ENCODE assay signal across 19 cellular contexts in genomic region chr6:116714296-116714695, GRCh38. TPM values are rescaled to one million over a fixed set of nuclear protein-coding genes. Genes with fewer than 3 reads are reported as not detected.
A peak's percentile ranks its signal among the peaks of the same experiment; 100 is the strongest.
DNase-seq lines count a peak whose midpoint lies in the region; ATAC-seq and TF ChIP-seq lines count a peak whose summit lies in the region.
"Had no signal": no experiment of that assay in that cellular context is flagged by ENCODE, and none has a peak within 500 bp of the region (broad histone marks: within the 10 kb centered on the region; RNA-seq: fewer than 3 reads in every experiment).

No MANE protein-coding gene starts in this region.

- no peak for TF ChIP-seq CTCF in CD8-positive, alpha-beta T cell (IDR thresholded peaks at IDR 0.05)
- no peak for TF ChIP-seq CTCF in endodermal cell (conservative IDR thresholded peaks at IDR 0.05)
- TF ChIP-seq CTCF in PC-9 (conservative IDR thresholded peaks at IDR 0.05): no peak
- TF ChIP-seq CTCF in coronary artery (IDR thresholded peaks at IDR 0.05): no peak

- H3K4me2 ChIP-seq in PC-9: no peak overlapping the region
- H3K4me2 ChIP-seq: BLaER1 treated with 17β-estradiol and CSF1 and Interleukin-3, amounts not matched to agents 10 nM and 100 nM; KMS-11; SK-N-SH had no signal

- no peaks in the 10 kb centered on the region for H3K4me1 ChIP-seq in CD8-positive, alpha-beta T cell (ENCODE audit: insufficient read depth, low read length)
- H3K4me1 ChIP-seq in endodermal cell (ENCODE audit: control insufficient read depth, insufficient read depth, low read length) (no peaks in the 10 kb centered on the region), PC-9 (replicated peaks; ENCODE audit: insufficient read depth) (no peaks in the 10 kb centered on the region)

- no peak overlapping the region for H3K27ac ChIP-seq in CD8-positive, alpha-beta T cell (ENCODE audit: low read depth, low read length)
- no peak overlapping the region for H3K27ac ChIP-seq in endodermal cell (ENCODE audit: low read depth, low read length)
- H3K27ac ChIP-seq in PC-9: no peak overlapping the region
- no peak overlapping the region for H3K27ac ChIP-seq in coronary artery
- H3K27ac ChIP-seq: BLaER1 treated with 17β-estradiol and CSF1 and Interleukin-3, amounts not matched to agents 10 nM and 100 nM; KMS-11 had no signal

- no TSS peak for BruUV-seq in PC-9 (replicated peaks; lab: Mats Ljungman, UMichigan)

- no peaks in the 10 kb centered on the region for H3K79me2 ChIP-seq in PC-9 (ENCODE audit: low read depth)

- H3K27me3 ChIP-seq in CD8-positive, alpha-beta T cell (ENCODE audit: insufficient read depth, low read length): no peaks in the 10 kb centered on the region
- H3K27me3 ChIP-seq in endodermal cell (ENCODE audit: control insufficient read depth, insufficient read depth, low read length, poor library complexity, severe bottlenecking) (no peaks in the 10 kb centered on the region), PC-9 (ENCODE audit: insufficient read depth, low read depth) (no peaks in the 10 kb centered on the region)
- H3K27me3 ChIP-seq: BLaER1 treated with 17β-estradiol and CSF1 and Interleukin-3, amounts not matched to agents 10 nM and 100 nM had no signal

- H3K36me3 Mint-ChIP-seq in CD8-positive, alpha-beta T cell: peaks cover 76% of the 10 kb centered on the region
- H3K36me3 Mint-ChIP-seq in endodermal cell (ENCODE audit: low read depth): peaks cover 57% of the 10 kb centered on the region

- no peaks in the 10 kb centered on the region for H4K20me1 ChIP-seq in PC-9 (ENCODE audit: insufficient read depth)
- H4K20me1 ChIP-seq: BLaER1 treated with 17β-estradiol and CSF1 and Interleukin-3, amounts not matched to agents 10 nM and 100 nM had no signal

- H2AFZ ChIP-seq in PC-9: no peak overlapping the region

- intact Hi-C loops in CD8-positive, alpha-beta T cell (cut with DNase I, micrococcal nuclease): no loop called here
- intact Hi-C loops in PC-9 (cut with micrococcal nuclease; ENCODE audit: unreplicated experiment): no loop called here

- ATAC-seq in CD8-positive, alpha-beta T cell: no peak
- ATAC-seq in GM18508 (IDR thresholded peaks at IDR 0.05; ENCODE audit: insufficient read depth, unreplicated experiment) (peak; percentile 47), HG03442 (IDR thresholded peaks at IDR 0.05; ENCODE audit: unreplicated experiment) (peak; percentile 66)

- H3K4me3 Mint-ChIP-seq in CD8-positive, alpha-beta T cell: no peak overlapping the region
- H3K4me3 Mint-ChIP-seq in endodermal cell: no peak overlapping the region

- H3F3A ChIP-seq in PC-9 (ENCODE audit: insufficient read depth, low read depth): no peaks in the 10 kb centered on the region

- no peak overlapping the region for H3K9ac ChIP-seq in endodermal cell (ENCODE audit: extremely low read depth, low read length, poor library complexity, severe bottlenecking)
- H3K9ac ChIP-seq: BLaER1 treated with 17β-estradiol and CSF1 and Interleukin-3, amounts not matched to agents 10 nM and 100 nM; KMS-11; SK-N-SH had no signal

- CTCF ChIA-PET in CD8-positive, alpha-beta T cell (lab: Charles Lee): no interaction called here
- CTCF ChIA-PET in PC-9 (lab: Charles Lee): no interaction called here

- peaks cover 14% of the 10 kb centered on the region for H3K4me1 Mint-ChIP-seq in CD8-positive, alpha-beta T cell (ENCODE audit: low read depth)
- H3K4me1 Mint-ChIP-seq in endodermal cell: no peaks in the 10 kb centered on the region

- DNase-seq in CD8-positive, alpha-beta T cell: no peak
- no peak for DNase-seq in endodermal cell
- no peak for DNase-seq in PC-9
- no peak for DNase-seq in NCI-H1694 (lab: John Stamatoyannopoulos, UW)
- DNase-seq in coronary artery (ENCODE audit: low spot score): no peak
- DNase-seq: DND-41, H7, NCI-H1048, NCI-H1436, NCI-H2029 treated with DMSO at 0.1 percent for 48 hours, NCI-H2171 treated with DMSO at 0.1 percent for 48 hours, NCI-H446 treated with DMSO at 0.1 percent for 48 hours, SHP77, SK-N-SH had no signal

- H3K9me3 ChIP-seq in CD8-positive, alpha-beta T cell (ENCODE audit: low read length): no peaks in the 10 kb centered on the region
- H3K9me3 ChIP-seq in endodermal cell (ENCODE audit: control insufficient read depth, low read length): peaks cover 7% of the 10 kb centered on the region
- H3K9me3 ChIP-seq in PC-9 (ENCODE audit: insufficient read depth, low read depth): no peaks in the 10 kb centered on the region

- H3K9me3 Mint-ChIP-seq in CD8-positive, alpha-beta T cell: no peaks in the 10 kb centered on the region
- H3K9me3 Mint-ChIP-seq in endodermal cell: peaks cover 12% of the 10 kb centered on the region

- no peaks in the 10 kb centered on the region for H3K9me2 ChIP-seq in PC-9 (ENCODE audit: insufficient read depth)
- H3K9me2 ChIP-seq: SK-N-SH had no signal

- no peaks in the 10 kb centered on the region for H3K27me3 Mint-ChIP-seq in CD8-positive, alpha-beta T cell (ENCODE audit: low read depth)
- no peaks in the 10 kb centered on the region for H3K27me3 Mint-ChIP-seq in endodermal cell (ENCODE audit: insufficient read depth)

- POLR2A ChIA-PET in CD8-positive, alpha-beta T cell (lab: Charles Lee): no interaction called here
- POLR2A ChIA-PET in PC-9 (lab: Charles Lee; ENCODE audit: unreplicated experiment): no interaction called here

- peak overlapping the region; percentile 38 for H3K27ac Mint-ChIP-seq in CD8-positive, alpha-beta T cell
- H3K27ac Mint-ChIP-seq in endodermal cell: peak overlapping the region; percentile 76

- H3K4me3 ChIP-seq in CD8-positive, alpha-beta T cell (ENCODE audit: low read depth, low read length): no peak overlapping the region
- H3K4me3 ChIP-seq in endodermal cell (ENCODE audit: low read length): no peak overlapping the region
- no peak overlapping the region for H3K4me3 ChIP-seq in PC-9
- H3K4me3 ChIP-seq in coronary artery: no peak overlapping the region
- H3K4me3 ChIP-seq: BLaER1 treated with 17β-estradiol and CSF1 and Interleukin-3, amounts not matched to agents 10 nM and 100 nM had no signal

- 86 to 93% methylated on average over 1 of the region's 1 CpG for WGBS in endodermal cell (ENCODE audit: insufficient coverage in 1 of 2, insufficient read length in 1 of 2), 2 experiments

- H3K36me3 ChIP-seq in CD8-positive, alpha-beta T cell (ENCODE audit: insufficient read depth, low read length): peaks cover 19% of the 10 kb centered on the region
- H3K36me3 ChIP-seq in endodermal cell (ENCODE audit: control insufficient read depth, insufficient read depth, low read length) (peaks cover 50% of the 10 kb centered on the region), PC-9 (ENCODE audit: low read depth) (peaks cover 12% of the 10 kb centered on the region)

RNA-seq across cellular contexts. Expression of gene KPNA5, which starts 33.3 kb away (rescaled TPM):
- 10 to 100 TPM; 56.3 to 57.4 TPM for total RNA-seq in CD8-positive, alpha-beta T cell
- 10 to 100 TPM; 10.4 to 20.1 TPM for total RNA-seq in endodermal cell
- polyA plus RNA-seq in endodermal cell (2013, experiment 1 of 2): 14.8 TPM
- polyA plus RNA-seq in endodermal cell (2013, experiment 2 of 2): 14.3 TPM
- total RNA-seq in PC-9 (2021): 6.6 and 6.8 TPM in 2 replicates

RNA-seq across cellular contexts. Expression of gene ZUP1, which starts 45.7 kb away (rescaled TPM):
- 10 to 100 TPM; 19.7 to 19.8 TPM for total RNA-seq in CD8-positive, alpha-beta T cell
- total RNA-seq in endodermal cell (10 to 100 TPM; 18.5 to 26.1 TPM), PC-9 (2021) (13.6 and 14.0 TPM in 2 replicates)
- 24.6 TPM for polyA plus RNA-seq in endodermal cell (2013, experiment 1 of 2)
- polyA plus RNA-seq in endodermal cell (2013, experiment 2 of 2): 19.8 TPM

RNA-seq across cellular contexts. Expression of gene FAM162B, which starts 51.2 kb away (rescaled TPM):
- total RNA-seq in CD8-positive, alpha-beta T cell: not detected
- total RNA-seq in endodermal cell (1 to 10 TPM in 1 of 2 donors, under 1 TPM in 1; 0.79 to 1.1 TPM), PC-9 (2021) (not detected in 2 replicates)
- polyA plus RNA-seq in endodermal cell (2013, experiment 1 of 2): 0.46 TPM
- polyA plus RNA-seq in endodermal cell (2013, experiment 2 of 2): 0.29 TPM
- total RNA-seq: G401 had no signal
- polyA plus RNA-seq: SK-N-SH had no signal
